In the genomic region with DNA sequence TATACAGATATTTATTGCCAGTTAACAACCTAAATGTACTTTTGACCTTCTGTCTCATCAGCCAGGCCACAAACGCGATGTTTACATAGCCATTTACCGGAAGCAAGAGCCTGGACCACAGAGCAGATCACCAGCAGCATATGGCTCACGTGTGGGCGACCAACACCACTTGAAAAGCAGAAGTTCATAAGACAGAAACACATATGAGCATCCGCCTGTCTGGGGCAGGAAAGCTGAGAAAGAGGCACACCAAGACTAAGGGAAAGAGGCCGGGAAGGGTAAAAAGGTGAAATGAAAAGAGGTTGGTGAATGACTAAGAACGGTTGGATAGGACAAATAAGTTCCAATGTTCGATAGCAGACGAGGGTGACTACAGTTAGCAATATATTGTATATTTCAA, we compare ENCODE assay signal across 1 cellular context.
TF ChIP-seq lines count a peak whose summit lies in the region.

No MANE protein-coding gene starts in this region.

TF ChIP-seq in HepG2, 621 proteins besides CTCF, POLR2A, EP300 and RAD21 (continued from another document and continues in another):
- TF ChIP-seq, protein P1, sequence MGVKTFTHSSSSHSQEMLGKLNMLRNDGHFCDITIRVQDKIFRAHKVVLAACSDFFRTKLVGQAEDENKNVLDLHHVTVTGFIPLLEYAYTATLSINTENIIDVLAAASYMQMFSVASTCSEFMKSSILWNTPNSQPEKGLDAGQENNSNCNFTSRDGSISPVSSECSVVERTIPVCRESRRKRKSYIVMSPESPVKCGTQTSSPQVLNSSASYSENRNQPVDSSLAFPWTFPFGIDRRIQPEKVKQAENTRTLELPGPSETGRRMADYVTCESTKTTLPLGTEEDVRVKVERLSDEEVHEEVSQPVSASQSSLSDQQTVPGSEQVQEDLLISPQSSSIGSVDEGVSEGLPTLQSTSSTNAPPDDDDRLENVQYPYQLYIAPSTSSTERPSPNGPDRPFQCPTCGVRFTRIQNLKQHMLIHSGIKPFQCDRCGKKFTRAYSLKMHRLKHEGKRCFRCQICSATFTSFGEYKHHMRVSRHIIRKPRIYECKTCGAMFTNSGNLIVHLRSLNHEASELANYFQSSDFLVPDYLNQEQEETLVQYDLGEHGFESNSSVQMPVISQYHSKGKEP (CRISPR knock-in tag; IDR thresholded peaks at IDR 0.05): no peak
- TF ChIP-seq, protein P2, sequence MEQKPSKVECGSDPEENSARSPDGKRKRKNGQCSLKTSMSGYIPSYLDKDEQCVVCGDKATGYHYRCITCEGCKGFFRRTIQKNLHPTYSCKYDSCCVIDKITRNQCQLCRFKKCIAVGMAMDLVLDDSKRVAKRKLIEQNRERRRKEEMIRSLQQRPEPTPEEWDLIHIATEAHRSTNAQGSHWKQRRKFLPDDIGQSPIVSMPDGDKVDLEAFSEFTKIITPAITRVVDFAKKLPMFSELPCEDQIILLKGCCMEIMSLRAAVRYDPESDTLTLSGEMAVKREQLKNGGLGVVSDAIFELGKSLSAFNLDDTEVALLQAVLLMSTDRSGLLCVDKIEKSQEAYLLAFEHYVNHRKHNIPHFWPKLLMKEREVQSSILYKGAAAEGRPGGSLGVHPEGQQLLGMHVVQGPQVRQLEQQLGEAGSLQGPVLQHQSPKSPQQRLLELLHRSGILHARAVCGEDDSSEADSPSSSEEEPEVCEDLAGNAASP (CRISPR knock-in tag; IDR thresholded peaks at IDR 0.05; ENCODE audit: borderline replicate concordance): peak; percentile 69; the same call in 1 of the 2 replicates
- TF ChIP-seq ZNF160 (CRISPR knock-in tag; IDR thresholded peaks at IDR 0.05) (no peak), ZSCAN21 (CRISPR knock-in tag; IDR thresholded peaks at IDR 0.05; ENCODE audit: borderline replicate concordance) (no peak), ATAD3A (CRISPR knock-in tag; IDR thresholded peaks at IDR 0.05) (no peak), CAMTA2 (CRISPR knock-in tag; IDR thresholded peaks at IDR 0.05; ENCODE audit: borderline replicate concordance) (no peak), PTBP1 (IDR thresholded peaks at IDR 0.05; ENCODE audit: low read depth, low read length, poor library complexity, severe bottlenecking) (no peak), HOXA5 (CRISPR knock-in tag; IDR thresholded peaks at IDR 0.05) (no peak), ZNF607 (CRISPR knock-in tag; IDR thresholded peaks at IDR 0.05; ENCODE audit: borderline replicate concordance) (no peak), CHD4 (IDR thresholded peaks at IDR 0.05; ENCODE audit: borderline replicate concordance, low read length) (no peak), ZNF30 (CRISPR knock-in tag; IDR thresholded peaks at IDR 0.05) (no peak), SSRP1 (CRISPR knock-in tag; IDR thresholded peaks at IDR 0.05) (no peak), CREM (IDR thresholded peaks at IDR 0.05) (no peak; the same call in 1 of the 2 replicates), CREM (CRISPR knock-in tag; IDR thresholded peaks at IDR 0.05) (no peak), NPAS2 (CRISPR knock-in tag; IDR thresholded peaks at IDR 0.05; ENCODE audit: borderline replicate concordance) (no peak), FOXC1 (CRISPR knock-in tag; IDR thresholded peaks at IDR 0.05; ENCODE audit: borderline replicate concordance) (no peak), RFX1 (IDR thresholded peaks at IDR 0.05) (no peak), ZFYVE20 (CRISPR knock-in tag; IDR thresholded peaks at IDR 0.05; ENCODE audit: borderline replicate concordance, low read depth) (no peak), MLLT10 (CRISPR knock-in tag; IDR thresholded peaks at IDR 0.05) (no peak)
- TF ChIP-seq, protein P3, sequence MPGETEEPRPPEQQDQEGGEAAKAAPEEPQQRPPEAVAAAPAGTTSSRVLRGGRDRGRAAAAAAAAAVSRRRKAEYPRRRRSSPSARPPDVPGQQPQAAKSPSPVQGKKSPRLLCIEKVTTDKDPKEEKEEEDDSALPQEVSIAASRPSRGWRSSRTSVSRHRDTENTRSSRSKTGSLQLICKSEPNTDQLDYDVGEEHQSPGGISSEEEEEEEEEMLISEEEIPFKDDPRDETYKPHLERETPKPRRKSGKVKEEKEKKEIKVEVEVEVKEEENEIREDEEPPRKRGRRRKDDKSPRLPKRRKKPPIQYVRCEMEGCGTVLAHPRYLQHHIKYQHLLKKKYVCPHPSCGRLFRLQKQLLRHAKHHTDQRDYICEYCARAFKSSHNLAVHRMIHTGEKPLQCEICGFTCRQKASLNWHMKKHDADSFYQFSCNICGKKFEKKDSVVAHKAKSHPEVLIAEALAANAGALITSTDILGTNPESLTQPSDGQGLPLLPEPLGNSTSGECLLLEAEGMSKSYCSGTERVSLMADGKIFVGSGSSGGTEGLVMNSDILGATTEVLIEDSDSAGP (CRISPR knock-in tag; IDR thresholded peaks at IDR 0.05; ENCODE audit: borderline replicate concordance): no peak
- TF ChIP-seq, protein P4, sequence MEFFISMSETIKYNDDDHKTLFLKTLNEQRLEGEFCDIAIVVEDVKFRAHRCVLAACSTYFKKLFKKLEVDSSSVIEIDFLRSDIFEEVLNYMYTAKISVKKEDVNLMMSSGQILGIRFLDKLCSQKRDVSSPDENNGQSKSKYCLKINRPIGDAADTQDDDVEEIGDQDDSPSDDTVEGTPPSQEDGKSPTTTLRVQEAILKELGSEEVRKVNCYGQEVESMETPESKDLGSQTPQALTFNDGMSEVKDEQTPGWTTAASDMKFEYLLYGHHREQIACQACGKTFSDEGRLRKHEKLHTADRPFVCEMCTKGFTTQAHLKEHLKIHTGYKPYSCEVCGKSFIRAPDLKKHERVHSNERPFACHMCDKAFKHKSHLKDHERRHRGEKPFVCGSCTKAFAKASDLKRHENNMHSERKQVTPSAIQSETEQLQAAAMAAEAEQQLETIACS (CRISPR knock-in tag; IDR thresholded peaks at IDR 0.05): no peak
- TF ChIP-seq, protein P5, sequence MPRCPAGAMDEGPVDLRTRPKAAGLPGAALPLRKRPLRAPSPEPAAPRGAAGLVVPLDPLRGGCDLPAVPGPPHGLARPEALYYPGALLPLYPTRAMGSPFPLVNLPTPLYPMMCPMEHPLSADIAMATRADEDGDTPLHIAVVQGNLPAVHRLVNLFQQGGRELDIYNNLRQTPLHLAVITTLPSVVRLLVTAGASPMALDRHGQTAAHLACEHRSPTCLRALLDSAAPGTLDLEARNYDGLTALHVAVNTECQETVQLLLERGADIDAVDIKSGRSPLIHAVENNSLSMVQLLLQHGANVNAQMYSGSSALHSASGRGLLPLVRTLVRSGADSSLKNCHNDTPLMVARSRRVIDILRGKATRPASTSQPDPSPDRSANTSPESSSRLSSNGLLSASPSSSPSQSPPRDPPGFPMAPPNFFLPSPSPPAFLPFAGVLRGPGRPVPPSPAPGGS (CRISPR knock-in tag; IDR thresholded peaks at IDR 0.05): no peak
- TF ChIP-seq, protein P6, sequence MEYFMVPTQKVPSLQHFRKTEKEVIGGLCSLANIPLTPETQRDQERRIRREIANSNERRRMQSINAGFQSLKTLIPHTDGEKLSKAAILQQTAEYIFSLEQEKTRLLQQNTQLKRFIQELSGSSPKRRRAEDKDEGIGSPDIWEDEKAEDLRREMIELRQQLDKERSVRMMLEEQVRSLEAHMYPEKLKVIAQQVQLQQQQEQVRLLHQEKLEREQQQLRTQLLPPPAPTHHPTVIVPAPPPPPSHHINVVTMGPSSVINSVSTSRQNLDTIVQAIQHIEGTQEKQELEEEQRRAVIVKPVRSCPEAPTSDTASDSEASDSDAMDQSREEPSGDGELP (IDR thresholded peaks at IDR 0.05; ENCODE audit: borderline replicate concordance, low read depth): peak; percentile 64; the same call in 1 of the 2 replicates
- TF ChIP-seq, protein P7, sequence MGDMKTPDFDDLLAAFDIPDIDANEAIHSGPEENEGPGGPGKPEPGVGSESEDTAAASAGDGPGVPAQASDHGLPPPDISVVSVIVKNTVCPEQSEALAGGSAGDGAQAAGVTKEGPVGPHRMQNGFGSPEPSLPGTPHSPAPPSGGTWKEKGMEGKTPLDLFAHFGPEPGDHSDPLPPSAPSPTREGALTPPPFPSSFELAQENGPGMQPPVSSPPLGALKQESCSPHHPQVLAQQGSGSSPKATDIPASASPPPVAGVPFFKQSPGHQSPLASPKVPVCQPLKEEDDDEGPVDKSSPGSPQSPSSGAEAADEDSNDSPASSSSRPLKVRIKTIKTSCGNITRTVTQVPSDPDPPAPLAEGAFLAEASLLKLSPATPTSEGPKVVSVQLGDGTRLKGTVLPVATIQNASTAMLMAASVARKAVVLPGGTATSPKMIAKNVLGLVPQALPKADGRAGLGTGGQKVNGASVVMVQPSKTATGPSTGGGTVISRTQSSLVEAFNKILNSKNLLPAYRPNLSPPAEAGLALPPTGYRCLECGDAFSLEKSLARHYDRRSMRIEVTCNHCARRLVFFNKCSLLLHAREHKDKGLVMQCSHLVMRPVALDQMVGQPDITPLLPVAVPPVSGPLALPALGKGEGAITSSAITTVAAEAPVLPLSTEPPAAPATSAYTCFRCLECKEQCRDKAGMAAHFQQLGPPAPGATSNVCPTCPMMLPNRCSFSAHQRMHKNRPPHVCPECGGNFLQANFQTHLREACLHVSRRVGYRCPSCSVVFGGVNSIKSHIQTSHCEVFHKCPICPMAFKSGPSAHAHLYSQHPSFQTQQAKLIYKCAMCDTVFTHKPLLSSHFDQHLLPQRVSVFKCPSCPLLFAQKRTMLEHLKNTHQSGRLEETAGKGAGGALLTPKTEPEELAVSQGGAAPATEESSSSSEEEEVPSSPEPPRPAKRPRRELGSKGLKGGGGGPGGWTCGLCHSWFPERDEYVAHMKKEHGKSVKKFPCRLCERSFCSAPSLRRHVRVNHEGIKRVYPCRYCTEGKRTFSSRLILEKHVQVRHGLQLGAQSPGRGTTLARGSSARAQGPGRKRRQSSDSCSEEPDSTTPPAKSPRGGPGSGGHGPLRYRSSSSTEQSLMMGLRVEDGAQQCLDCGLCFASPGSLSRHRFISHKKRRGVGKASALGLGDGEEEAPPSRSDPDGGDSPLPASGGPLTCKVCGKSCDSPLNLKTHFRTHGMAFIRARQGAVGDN (CRISPR knock-in tag; IDR thresholded peaks at IDR 0.05): no peak
- TF ChIP-seq, protein P8, sequence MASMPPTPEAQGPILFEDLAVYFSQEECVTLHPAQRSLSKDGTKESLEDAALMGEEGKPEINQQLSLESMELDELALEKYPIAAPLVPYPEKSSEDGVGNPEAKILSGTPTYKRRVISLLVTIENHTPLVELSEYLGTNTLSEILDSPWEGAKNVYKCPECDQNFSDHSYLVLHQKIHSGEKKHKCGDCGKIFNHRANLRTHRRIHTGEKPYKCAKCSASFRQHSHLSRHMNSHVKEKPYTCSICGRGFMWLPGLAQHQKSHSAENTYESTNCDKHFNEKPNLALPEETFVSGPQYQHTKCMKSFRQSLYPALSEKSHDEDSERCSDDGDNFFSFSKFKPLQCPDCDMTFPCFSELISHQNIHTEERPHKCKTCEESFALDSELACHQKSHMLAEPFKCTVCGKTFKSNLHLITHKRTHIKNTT (CRISPR knock-in tag; IDR thresholded peaks at IDR 0.05): no peak
- TF ChIP-seq, protein P9, sequence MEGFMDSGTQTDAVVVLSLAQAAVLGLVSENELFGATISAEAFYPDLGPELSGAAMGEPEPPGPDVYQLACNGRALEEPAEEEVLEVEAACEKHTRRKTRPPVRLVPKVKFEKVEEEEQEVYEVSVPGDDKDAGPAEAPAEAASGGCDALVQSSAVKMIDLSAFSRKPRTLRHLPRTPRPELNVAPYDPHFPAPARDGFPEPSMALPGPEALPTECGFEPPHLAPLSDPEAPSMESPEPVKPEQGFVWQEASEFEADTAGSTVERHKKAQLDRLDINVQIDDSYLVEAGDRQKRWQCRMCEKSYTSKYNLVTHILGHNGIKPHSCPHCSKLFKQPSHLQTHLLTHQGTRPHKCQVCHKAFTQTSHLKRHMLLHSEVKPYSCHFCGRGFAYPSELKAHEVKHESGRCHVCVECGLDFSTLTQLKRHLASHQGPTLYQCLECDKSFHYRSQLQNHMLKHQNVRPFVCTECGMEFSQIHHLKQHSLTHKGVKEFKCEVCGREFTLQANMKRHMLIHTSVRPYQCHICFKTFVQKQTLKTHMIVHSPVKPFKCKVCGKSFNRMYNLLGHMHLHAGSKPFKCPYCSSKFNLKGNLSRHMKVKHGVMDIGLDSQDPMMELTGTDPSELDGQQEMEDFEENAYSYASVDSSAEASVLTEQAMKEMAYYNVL (CRISPR knock-in tag; IDR thresholded peaks at IDR 0.05; ENCODE audit: borderline replicate concordance): 0 out of 2 replicates have a peak, but pooled peaks have one; percentile 37
- TF ChIP-seq, protein P10, sequence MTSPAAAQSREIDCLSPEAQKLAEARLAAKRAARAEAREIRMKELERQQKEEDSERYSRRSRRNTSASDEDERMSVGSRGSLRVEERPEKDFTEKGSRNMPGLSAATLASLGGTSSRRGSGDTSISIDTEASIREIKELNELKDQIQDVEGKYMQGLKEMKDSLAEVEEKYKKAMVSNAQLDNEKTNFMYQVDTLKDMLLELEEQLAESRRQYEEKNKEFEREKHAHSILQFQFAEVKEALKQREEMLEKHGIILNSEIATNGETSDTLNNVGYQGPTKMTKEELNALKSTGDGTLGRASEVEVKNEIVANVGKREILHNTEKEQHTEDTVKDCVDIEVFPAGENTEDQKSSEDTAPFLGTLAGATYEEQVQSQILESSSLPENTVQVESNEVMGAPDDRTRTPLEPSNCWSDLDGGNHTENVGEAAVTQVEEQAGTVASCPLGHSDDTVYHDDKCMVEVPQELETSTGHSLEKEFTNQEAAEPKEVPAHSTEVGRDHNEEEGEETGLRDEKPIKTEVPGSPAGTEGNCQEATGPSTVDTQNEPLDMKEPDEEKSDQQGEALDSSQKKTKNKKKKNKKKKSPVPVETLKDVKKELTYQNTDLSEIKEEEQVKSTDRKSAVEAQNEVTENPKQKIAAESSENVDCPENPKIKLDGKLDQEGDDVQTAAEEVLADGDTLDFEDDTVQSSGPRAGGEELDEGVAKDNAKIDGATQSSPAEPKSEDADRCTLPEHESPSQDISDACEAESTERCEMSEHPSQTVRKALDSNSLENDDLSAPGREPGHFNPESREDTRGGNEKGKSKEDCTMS (CRISPR knock-in tag; conservative IDR thresholded peaks at IDR 0.05): no peak
- TF ChIP-seq, protein P11, sequence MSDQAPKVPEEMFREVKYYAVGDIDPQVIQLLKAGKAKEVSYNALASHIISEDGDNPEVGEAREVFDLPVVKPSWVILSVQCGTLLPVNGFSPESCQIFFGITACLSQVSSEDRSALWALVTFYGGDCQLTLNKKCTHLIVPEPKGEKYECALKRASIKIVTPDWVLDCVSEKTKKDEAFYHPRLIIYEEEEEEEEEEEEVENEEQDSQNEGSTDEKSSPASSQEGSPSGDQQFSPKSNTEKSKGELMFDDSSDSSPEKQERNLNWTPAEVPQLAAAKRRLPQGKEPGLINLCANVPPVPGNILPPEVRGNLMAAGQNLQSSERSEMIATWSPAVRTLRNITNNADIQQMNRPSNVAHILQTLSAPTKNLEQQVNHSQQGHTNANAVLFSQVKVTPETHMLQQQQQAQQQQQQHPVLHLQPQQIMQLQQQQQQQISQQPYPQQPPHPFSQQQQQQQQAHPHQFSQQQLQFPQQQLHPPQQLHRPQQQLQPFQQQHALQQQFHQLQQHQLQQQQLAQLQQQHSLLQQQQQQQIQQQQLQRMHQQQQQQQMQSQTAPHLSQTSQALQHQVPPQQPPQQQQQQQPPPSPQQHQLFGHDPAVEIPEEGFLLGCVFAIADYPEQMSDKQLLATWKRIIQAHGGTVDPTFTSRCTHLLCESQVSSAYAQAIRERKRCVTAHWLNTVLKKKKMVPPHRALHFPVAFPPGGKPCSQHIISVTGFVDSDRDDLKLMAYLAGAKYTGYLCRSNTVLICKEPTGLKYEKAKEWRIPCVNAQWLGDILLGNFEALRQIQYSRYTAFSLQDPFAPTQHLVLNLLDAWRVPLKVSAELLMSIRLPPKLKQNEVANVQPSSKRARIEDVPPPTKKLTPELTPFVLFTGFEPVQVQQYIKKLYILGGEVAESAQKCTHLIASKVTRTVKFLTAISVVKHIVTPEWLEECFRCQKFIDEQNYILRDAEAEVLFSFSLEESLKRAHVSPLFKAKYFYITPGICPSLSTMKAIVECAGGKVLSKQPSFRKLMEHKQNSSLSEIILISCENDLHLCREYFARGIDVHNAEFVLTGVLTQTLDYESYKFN (CRISPR knock-in tag; conservative IDR thresholded peaks at IDR 0.05): peak; percentile 77
- TF ChIP-seq, protein P12, sequence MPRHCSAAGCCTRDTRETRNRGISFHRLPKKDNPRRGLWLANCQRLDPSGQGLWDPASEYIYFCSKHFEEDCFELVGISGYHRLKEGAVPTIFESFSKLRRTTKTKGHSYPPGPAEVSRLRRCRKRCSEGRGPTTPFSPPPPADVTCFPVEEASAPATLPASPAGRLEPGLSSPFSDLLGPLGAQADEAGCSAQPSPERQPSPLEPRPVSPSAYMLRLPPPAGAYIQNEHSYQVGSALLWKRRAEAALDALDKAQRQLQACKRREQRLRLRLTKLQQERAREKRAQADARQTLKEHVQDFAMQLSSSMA (CRISPR knock-in tag; IDR thresholded peaks at IDR 0.05): no peak
